In the genomic region with DNA sequence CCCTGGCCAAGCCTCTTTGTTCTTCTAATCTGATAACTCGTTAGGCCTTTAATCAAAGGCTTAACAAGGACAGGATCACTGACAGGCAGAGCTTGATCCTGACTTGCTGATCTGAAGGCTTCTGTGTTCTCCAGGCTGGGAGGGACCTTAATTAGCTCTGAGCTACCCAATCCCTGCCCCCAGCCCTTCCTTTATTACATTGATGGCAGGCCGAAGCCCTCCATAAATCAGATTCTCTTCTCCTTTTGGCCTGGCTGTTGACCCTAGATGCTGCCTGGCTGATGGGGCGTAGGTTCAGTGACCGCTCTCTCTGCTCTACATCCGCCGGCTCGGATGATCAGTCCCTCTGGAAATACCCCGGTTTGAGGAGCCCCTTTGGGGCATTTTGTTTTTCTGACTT, we compare ENCODE assay signal across 1 cellular context.
TF ChIP-seq lines count a peak whose summit lies in the region.

No MANE protein-coding gene starts in this region.

TF ChIP-seq in SK-N-SH, 30 proteins besides CTCF, POLR2A, EP300 and RAD21 (continued from another document):
- TF ChIP-seq, protein P1, sequence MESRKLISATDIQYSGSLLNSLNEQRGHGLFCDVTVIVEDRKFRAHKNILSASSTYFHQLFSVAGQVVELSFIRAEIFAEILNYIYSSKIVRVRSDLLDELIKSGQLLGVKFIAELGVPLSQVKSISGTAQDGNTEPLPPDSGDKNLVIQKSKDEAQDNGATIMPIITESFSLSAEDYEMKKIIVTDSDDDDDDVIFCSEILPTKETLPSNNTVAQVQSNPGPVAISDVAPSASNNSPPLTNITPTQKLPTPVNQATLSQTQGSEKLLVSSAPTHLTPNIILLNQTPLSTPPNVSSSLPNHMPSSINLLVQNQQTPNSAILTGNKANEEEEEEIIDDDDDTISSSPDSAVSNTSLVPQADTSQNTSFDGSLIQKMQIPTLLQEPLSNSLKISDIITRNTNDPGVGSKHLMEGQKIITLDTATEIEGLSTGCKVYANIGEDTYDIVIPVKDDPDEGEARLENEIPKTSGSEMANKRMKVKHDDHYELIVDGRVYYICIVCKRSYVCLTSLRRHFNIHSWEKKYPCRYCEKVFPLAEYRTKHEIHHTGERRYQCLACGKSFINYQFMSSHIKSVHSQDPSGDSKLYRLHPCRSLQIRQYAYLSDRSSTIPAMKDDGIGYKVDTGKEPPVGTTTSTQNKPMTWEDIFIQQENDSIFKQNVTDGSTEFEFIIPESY (IDR thresholded peaks at IDR 0.05; ENCODE audit: borderline replicate concordance, low read depth): no peak
